ENCODE assay signal across 17 cellular contexts in genomic region chr11:64789331-64790204, GRCh38. TPM values are rescaled to one million over a fixed set of nuclear protein-coding genes. Genes with fewer than 3 reads are reported as not detected.
"Had no signal": no experiment of that assay in that cellular context is flagged by ENCODE, and none has a peak within 500 bp of the region (broad histone marks: within the 10 kb centered on the region; RNA-seq: fewer than 3 reads in every experiment).

No MANE protein-coding gene starts in this region.

- DNase-seq: activated CD4-positive, alpha-beta T cell treated with anti-CD3 and anti-CD28 coated beads for 4 hours; activated CD8-positive, alpha-beta memory T cell treated with anti-CD3 and anti-CD28 coated beads, Interleukin-2, amount 50 U/mL, for 4 hours; activated CD8-positive, alpha-beta T cell treated with anti-CD3 and anti-CD28 coated beads for 36 hours; activated naive CD4-positive, alpha-beta T cell; activated T-cell treated with anti-CD3 and anti-CD28 coated beads, Interleukin-2, amount 50 U/mL, for 72 hours; colonic mucosa; effector CD8-positive, alpha-beta T cell; hippocampal formation; kidney glomerular epithelial cell; T-helper 1 cell had no signal

- H3K4me3 ChIP-seq: colonic mucosa, mucosa of descending colon, skin epidermis, tibial nerve had no signal

- H3K4me1 ChIP-seq: colonic mucosa had no signal

- H3K27ac ChIP-seq: colonic mucosa, epithelial cell of prostate, skin epidermis, tibial nerve, VCaP had no signal

- ATAC-seq: activated CD8-positive, alpha-beta T cell treated with anti-CD3 and anti-CD28 coated beads for 36 hours; activated T-cell treated with anti-CD3 and anti-CD28 coated beads, Interleukin-2, amount 50 U/mL, for 72 hours; mucosa of descending colon had no signal

- FAIRE-seq: astrocyte had no signal

- H3K36me3 ChIP-seq: colonic mucosa had no signal

- H3K9me3 ChIP-seq: colonic mucosa, mucosa of descending colon, tibial nerve had no signal

- H3K27me3 ChIP-seq: colonic mucosa, tibial nerve had no signal

RNA-seq across cellular contexts. Expression of gene RASGRP2, which starts 45.6 kb away (rescaled TPM):
- total RNA-seq: SK-MEL-5 had no signal
